8 cellular contexts compared by ENCODE assay signal in genomic region chr6:143232849-143233248, GRCh38.
DNase-seq lines count a peak whose midpoint lies in the region; ATAC-seq and TF ChIP-seq lines count a peak whose summit lies in the region.

No MANE protein-coding gene starts in this region.

- in situ Hi-C loops in mammary epithelial cell (cut with MboI; ENCODE audit: low sequenced_read_pairs in 2 of 2): loop anchor here (25.0 kb wide), 1 partner anchor 179 kb away; no protein-coding TSS in a partner anchor

- H2AFZ ChIP-seq in mammary epithelial cell (ENCODE audit: low read depth, low read length): no peak overlapping the region

- H3K79me2 ChIP-seq in mammary epithelial cell (ENCODE audit: insufficient read depth, low read length): no peaks in the 10 kb centered on the region

- no peaks in the 10 kb centered on the region for H3K36me3 ChIP-seq in mammary epithelial cell (ENCODE audit: insufficient read depth, low read length)

- H3K4me1 ChIP-seq in mammary epithelial cell (ENCODE audit: insufficient read depth, low read length): peaks cover 7% of the 10 kb centered on the region

- no peaks in the 10 kb centered on the region for H3K27me3 Mint-ChIP-seq in CD14-positive monocyte (ENCODE audit: low read depth in 3 of 3)

- no peak overlapping the region for H3K4me2 ChIP-seq in mammary epithelial cell (ENCODE audit: insufficient read depth, low read depth, low read length)

- ATAC-seq in GM18502 (IDR thresholded peaks at IDR 0.05; ENCODE audit: poor library complexity, unreplicated experiment): peak; percentile 69
- ATAC-seq in GM19035 (IDR thresholded peaks at IDR 0.05; ENCODE audit: unreplicated experiment): no peak

- intact Hi-C loops in CD14-positive monocyte (cut with micrococcal nuclease): no loop called here
- intact Hi-C loops in mammary epithelial cell (cut with micrococcal nuclease): loop anchor here (1.0 to 5.0 kb wide), 4 partner anchors 54 to 540 kb away; no protein-coding TSS in a partner anchor

- no peak overlapping the region for H3K27ac Mint-ChIP-seq in CD14-positive monocyte

- H3K27me3 ChIP-seq in mammary epithelial cell (ENCODE audit: insufficient read depth, low read length): no peaks in the 10 kb centered on the region

- H4K20me1 ChIP-seq in mammary epithelial cell (ENCODE audit: insufficient read depth, low read length): no peaks in the 10 kb centered on the region

- no peak overlapping the region for H3K27ac ChIP-seq in mammary epithelial cell (ENCODE audit: insufficient read depth, low read depth, low read length)

- H3K9me3 ChIP-seq in mammary epithelial cell (replicated peaks; ENCODE audit: insufficient read depth, low read length): no peaks in the 10 kb centered on the region

- H3K4me3 Mint-ChIP-seq in CD14-positive monocyte: no peak overlapping the region

- CTCF ChIA-PET in mammary epithelial cell (lab: Charles Lee; ENCODE audit: low non-redundant PET): interaction anchor here (0.6 kb wide), 1 partner anchor 173 kb away, joined by 4 read pairs; no protein-coding TSS in a partner anchor

- no TSS peak for BruUV-seq in mammary epithelial cell (replicated peaks; lab: Mats Ljungman, UMichigan)

- dilution Hi-C loops in mammary epithelial cell (cut with HindIII; ENCODE audit: low sequenced_read_pairs): no loop called here

- peak; percentile 38 for TF ChIP-seq CTCF in CD14-positive monocyte (IDR thresholded peaks at IDR 0.05)
- peak; percentile 70 to 91 for TF ChIP-seq CTCF in mammary epithelial cell (conservative IDR thresholded peaks at IDR 0.05 in 1 of 2, IDR thresholded peaks at IDR 0.05 in 1 of 2; ENCODE audit: extremely low read depth in 1 of 2, insufficient read depth in 1 of 2, low read depth in 1 of 2, low read length in 2 of 2)

- H3K9ac ChIP-seq in mammary epithelial cell (ENCODE audit: insufficient read depth, low read length): no peak overlapping the region

- DNase-seq in CD14-positive monocyte (ENCODE audit: low spot score) (no peak), NCI-H446 treated with DMSO at 0.1 percent for 48 hours (lab: John Stamatoyannopoulos, UW) (peak; percentile 13), mammary epithelial cell (peak; percentile 20), medulla oblongata (ENCODE audit: extremely low spot score) (peak; percentile 13), NOMO-1 treated with DMSO at 0.1 percent for 48 hours (lab: John Stamatoyannopoulos, UW; ENCODE audit: unreplicated experiment) (no peak), C1 segment of cervical spinal cord (lab: John Stamatoyannopoulos, UW) (no peak)

- H3K36me3 Mint-ChIP-seq in CD14-positive monocyte: no peaks in the 10 kb centered on the region

- WGBS in mammary epithelial cell (ENCODE audit: low coverage, missing lambda C conversion rate): 93% methylated on average over 4 of the region's 4 CpGs

- H3K4me3 ChIP-seq in mammary epithelial cell (replicated peaks in 1 of 3; ENCODE audit: insufficient read depth in 1 of 3, low read depth in 2 of 3, low read length in 3 of 3): no peak overlapping the region

- no peaks in the 10 kb centered on the region for H3K4me1 Mint-ChIP-seq in CD14-positive monocyte

- peaks cover 0 to 4% (median 0%) of the 10 kb centered on the region in 7 donors for H3K9me3 Mint-ChIP-seq in CD14-positive monocyte

Comparison
In these comparisons a context has a peak if more than half of its experiments do, and no peak if none do; other contexts are left out.
1. DNase-seq: peak in NCI-H446 treated with DMSO at 0.1 percent for 48 hours (single experiment), mammary epithelial cell (single experiment) and medulla oblongata (single experiment); none in CD14-positive monocyte (single experiment), NOMO-1 treated with DMSO at 0.1 percent for 48 hours (single experiment) and C1 segment of cervical spinal cord (0 of 14).